8 cellular contexts compared by ENCODE assay signal in the genomic region with DNA sequence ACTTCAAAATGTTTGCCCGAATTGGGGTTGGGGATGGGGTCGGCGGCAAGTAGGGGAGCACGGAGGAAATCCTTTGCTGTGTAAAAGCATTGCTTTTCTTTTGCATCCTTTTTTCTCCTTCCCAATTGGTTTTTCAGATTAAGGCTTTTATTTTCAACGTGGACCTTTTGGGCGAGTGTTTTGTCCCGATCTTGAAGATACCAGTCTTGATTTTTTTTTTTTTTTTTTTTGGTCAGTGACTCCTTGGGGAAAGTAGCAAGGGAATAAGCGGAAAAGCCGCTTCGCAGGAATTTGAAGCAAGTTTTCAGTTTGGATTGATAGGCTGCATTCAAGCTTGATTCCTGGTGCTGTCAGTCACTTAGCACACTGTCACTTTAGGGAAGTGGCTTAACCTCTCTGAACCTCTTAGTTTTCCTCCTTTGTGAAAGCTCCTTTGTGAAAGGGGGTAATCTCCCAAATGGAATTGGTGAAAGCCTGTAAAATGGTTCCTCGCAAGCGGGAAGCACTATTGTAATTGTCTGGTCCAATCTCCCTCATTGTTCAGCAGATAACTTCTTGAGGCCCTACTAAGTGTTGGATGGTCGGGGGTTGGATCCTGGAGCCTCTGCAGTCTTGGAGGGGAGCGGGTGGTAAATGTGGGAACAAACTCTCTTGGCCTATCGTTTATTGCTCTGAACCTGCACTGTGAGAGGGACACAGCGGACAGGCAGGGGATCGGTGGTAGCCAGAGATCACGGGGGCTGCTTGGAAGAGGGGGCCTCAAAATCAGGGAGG. TPM values are rescaled to one million over a fixed set of nuclear protein-coding genes. Genes with fewer than 3 reads are reported as not detected.
DNase-seq lines count a peak whose midpoint lies in the region; ATAC-seq, FAIRE-seq and TF ChIP-seq lines count a peak whose summit lies in the region.

No MANE protein-coding gene starts in this region.

- CTCF ChIA-PET in AG04449 (lab: Yijun Ruan, JAX) (interaction anchor here (0.6 to 2.4 kb wide), 5 partner anchors 9 to 251 kb away, joined by 3 to 8 read pairs (median 5); no protein-coding TSS in a partner anchor), HEK293T (lab: Yijun Ruan, JAX) (interaction anchor here (1.5 kb wide), 1 partner anchor 20 kb away, joined by 3 read pairs; no protein-coding TSS in a partner anchor)

- H3K9me3 ChIP-seq in kidney (ENCODE audit: control insufficient read depth in 1 of 2, low read length in 2 of 2) (no peaks in the 10 kb centered on the region), testis (no peaks in the 10 kb centered on the region)

- peak overlapping the region; percentile 85 to 87 for H3K27ac Mint-ChIP-seq in activated naive CD4-positive, alpha-beta T cell treated with anti-CD3 and anti-CD28 coated beads, Interleukin-2, amount 50 U/mL, for 72 hours

- FAIRE-seq in kidney (lab: Jason Lieb, UNC), result no peak

- peaks cover 3 to 15% of the 10 kb centered on the region in 2 donors for H3K4me1 ChIP-seq in kidney (ENCODE audit: control insufficient read depth in 1 of 2, insufficient read depth in 1 of 2, low read depth in 1 of 2, low read length in 2 of 2)
- no peaks in the 10 kb centered on the region for H3K4me1 ChIP-seq in testis

- peaks cover 7 to 20% of the 10 kb centered on the region in 2 donors for H3K36me3 Mint-ChIP-seq in activated naive CD4-positive, alpha-beta T cell treated with anti-CD3 and anti-CD28 coated beads, Interleukin-2, amount 50 U/mL, for 72 hours

- no peak for TF ChIP-seq POLR2A in testis (IDR thresholded peaks at IDR 0.05)

- H3K36me3 ChIP-seq in kidney (ENCODE audit: control insufficient read depth in 1 of 2, insufficient read depth in 2 of 2, low read length in 2 of 2), result peaks cover 0 to 3% of the 10 kb centered on the region in 2 donors
- H3K36me3 ChIP-seq in testis (ENCODE audit: low read depth, missing control alignments), result no peaks in the 10 kb centered on the region

- intact Hi-C loops in kidney (cut with DNase I), result no loop called here
- intact Hi-C loops in testis (cut with DNase I; ENCODE audit: low total_unique reads), result no loop called here

- H3K27ac ChIP-seq in kidney (ENCODE audit: low read depth in 2 of 2, low read length in 2 of 2), result peak overlapping the region; percentile 71 to 83
- H3K27ac ChIP-seq in testis, result peak overlapping the region; percentile 70 to 94

- H3K4me3 ChIP-seq in AG04449 (ENCODE audit: low read depth, low read length) (peak overlapping the region; percentile 86), kidney (ENCODE audit: low read length in 2 of 2) (peak overlapping the region; percentile 88 to 94), testis (peak overlapping the region; percentile 81 to 91)

- DNase-seq in AG04449 (ENCODE audit: low read depth, low spot score) (no peak), HEK293T (ENCODE audit: extremely low spot score) (no peak), kidney (no peak), testis (no peak), anterior cingulate cortex (lab: John Stamatoyannopoulos, UW) (no peak), mucosa of gallbladder (ENCODE audit: low spot score) (no peak)
- no peak for DNase-seq in activated naive CD4-positive, alpha-beta T cell treated with anti-CD3 and anti-CD28 coated beads, Interleukin-2, amount 50 U/mL, for 72 hours (ENCODE audit: low spot score in 2 of 2)

- WGBS in testis, 2 donors, result 15 to 23% methylated on average over 18 of the region's 18 CpGs

- H3K27me3 ChIP-seq in testis, result no peaks in the 10 kb centered on the region

- POLR2A ChIA-PET in AG04449 (lab: Yijun Ruan, JAX) (interaction anchor here (1.1 kb wide), 1 partner anchor 115 kb away, joined by 3 read pairs; no protein-coding TSS in a partner anchor), HEK293T (lab: Yijun Ruan, JAX) (interaction anchor here (0.8 to 1.4 kb wide), 2 partner anchors 8 to 20 kb away, joined by 3 to 5 read pairs; no protein-coding TSS in a partner anchor)

- H3K9me3 Mint-ChIP-seq in activated naive CD4-positive, alpha-beta T cell treated with anti-CD3 and anti-CD28 coated beads, Interleukin-2, amount 50 U/mL, for 72 hours, result no peaks in the 10 kb centered on the region

- TF ChIP-seq CTCF in AG04449 (IDR thresholded peaks at IDR 0.05; ENCODE audit: insufficient read depth, low read length, missing control alignments), result no peak
- TF ChIP-seq CTCF in kidney (IDR thresholded peaks at IDR 0.05; ENCODE audit: borderline replicate concordance, extremely low read depth, insufficient read depth), result no peak
- no peak for TF ChIP-seq CTCF in testis (IDR thresholded peaks at IDR 0.05)

- H3K9ac ChIP-seq in kidney (ENCODE audit: low read length in 2 of 2), result peak overlapping the region; percentile 76 to 93

- ATAC-seq in activated naive CD4-positive, alpha-beta T cell treated with anti-CD3 and anti-CD28 coated beads, Interleukin-2, amount 50 U/mL, for 72 hours, result no peak
- ATAC-seq in HG03025 (IDR thresholded peaks at IDR 0.05; ENCODE audit: low FRiP score, unreplicated experiment), result no peak

TF ChIP-seq in HEK293T, 16 proteins besides CTCF, POLR2A, EP300 and RAD21:
- TF ChIP-seq ELF4 (IDR thresholded peaks at IDR 0.05) (no peak), ZNF384 (IDR thresholded peaks at IDR 0.05) (peak; percentile 57; the same call in 1 of the 2 replicates), NFRKB (IDR thresholded peaks at IDR 0.05) (no peak), FOXA1 (IDR thresholded peaks at IDR 0.05) (no peak), BHLHE40 (IDR thresholded peaks at IDR 0.05; ENCODE audit: borderline replicate concordance) (no peak), SP1 (IDR thresholded peaks at IDR 0.05) (no peak), SUZ12 (IDR thresholded peaks at IDR 0.05) (no peak), ARNT (IDR thresholded peaks at IDR 0.05) (no peak), HDGF (IDR thresholded peaks at IDR 0.05; ENCODE audit: borderline replicate concordance) (no peak), L3MBTL2 (conservative IDR thresholded peaks at IDR 0.05) (no peak), FOXK2 (IDR thresholded peaks at IDR 0.05) (no peak), FOXM1 (IDR thresholded peaks at IDR 0.05; ENCODE audit: borderline replicate concordance) (no peak)
- TF ChIP-seq, protein P1, sequence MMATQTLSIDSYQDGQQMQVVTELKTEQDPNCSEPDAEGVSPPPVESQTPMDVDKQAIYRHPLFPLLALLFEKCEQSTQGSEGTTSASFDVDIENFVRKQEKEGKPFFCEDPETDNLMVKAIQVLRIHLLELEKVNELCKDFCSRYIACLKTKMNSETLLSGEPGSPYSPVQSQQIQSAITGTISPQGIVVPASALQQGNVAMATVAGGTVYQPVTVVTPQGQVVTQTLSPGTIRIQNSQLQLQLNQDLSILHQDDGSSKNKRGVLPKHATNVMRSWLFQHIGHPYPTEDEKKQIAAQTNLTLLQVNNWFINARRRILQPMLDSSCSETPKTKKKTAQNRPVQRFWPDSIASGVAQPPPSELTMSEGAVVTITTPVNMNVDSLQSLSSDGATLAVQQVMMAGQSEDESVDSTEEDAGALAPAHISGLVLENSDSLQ (IDR thresholded peaks at IDR 0.05), result peak; percentile 89

RNA-seq across cellular contexts. Expression of a gene that starts 1.1 kb away (rescaled TPM):
- total RNA-seq in activated naive CD4-positive, alpha-beta T cell treated with anti-CD3 and anti-CD28 coated beads, Interleukin-2, amount 50 U/mL, for 72 hours, result 10 to 100 TPM; 86.8 to 99.4 TPM
- total RNA-seq in kidney, result 124 TPM
- polyA plus RNA-seq in kidney (ENCODE audit: insufficient read depth, low read depth, low replicate concordance), result 59.8 TPM
- 100 to 1,000 TPM; 180 to 188 TPM for total RNA-seq in testis
- polyA plus RNA-seq in testis (ENCODE audit: insufficient read depth, low read depth, low replicate concordance), result 141 TPM
- 95.5 TPM for total RNA-seq in mucosa of gallbladder

RNA-seq across cellular contexts. Expression of a gene that starts 33.3 kb away (rescaled TPM):
- total RNA-seq in activated naive CD4-positive, alpha-beta T cell treated with anti-CD3 and anti-CD28 coated beads, Interleukin-2, amount 50 U/mL, for 72 hours, result 10 to 100 TPM; 17.2 to 24.1 TPM
- total RNA-seq in kidney, result 21.7 TPM
- 16.8 TPM for polyA plus RNA-seq in kidney (ENCODE audit: insufficient read depth, low read depth, low replicate concordance)
- 10 to 100 TPM; 40.9 to 45.7 TPM for total RNA-seq in testis
- polyA plus RNA-seq in testis (ENCODE audit: insufficient read depth, low read depth, low replicate concordance), result 20.2 TPM
- total RNA-seq in mucosa of gallbladder, result 23.8 TPM

RNA-seq across cellular contexts. Expression of a gene that starts 33.5 kb away (rescaled TPM):
- total RNA-seq in activated naive CD4-positive, alpha-beta T cell treated with anti-CD3 and anti-CD28 coated beads, Interleukin-2, amount 50 U/mL, for 72 hours, result 10 to 100 TPM; 27.1 to 45.7 TPM
- total RNA-seq in kidney, result 64.7 TPM
- 70.3 TPM for polyA plus RNA-seq in kidney (ENCODE audit: insufficient read depth, low read depth, low replicate concordance)
- total RNA-seq in testis, result 100 to 1,000 TPM in 1 of 2 donors, 10 to 100 TPM in 1; 95.3 to 106 TPM
- 143 TPM for polyA plus RNA-seq in testis (ENCODE audit: insufficient read depth, low read depth, low replicate concordance)
- 76.8 TPM for total RNA-seq in mucosa of gallbladder
